Comparison of ENCODE assay signal across 14 cellular contexts in the genomic region with DNA sequence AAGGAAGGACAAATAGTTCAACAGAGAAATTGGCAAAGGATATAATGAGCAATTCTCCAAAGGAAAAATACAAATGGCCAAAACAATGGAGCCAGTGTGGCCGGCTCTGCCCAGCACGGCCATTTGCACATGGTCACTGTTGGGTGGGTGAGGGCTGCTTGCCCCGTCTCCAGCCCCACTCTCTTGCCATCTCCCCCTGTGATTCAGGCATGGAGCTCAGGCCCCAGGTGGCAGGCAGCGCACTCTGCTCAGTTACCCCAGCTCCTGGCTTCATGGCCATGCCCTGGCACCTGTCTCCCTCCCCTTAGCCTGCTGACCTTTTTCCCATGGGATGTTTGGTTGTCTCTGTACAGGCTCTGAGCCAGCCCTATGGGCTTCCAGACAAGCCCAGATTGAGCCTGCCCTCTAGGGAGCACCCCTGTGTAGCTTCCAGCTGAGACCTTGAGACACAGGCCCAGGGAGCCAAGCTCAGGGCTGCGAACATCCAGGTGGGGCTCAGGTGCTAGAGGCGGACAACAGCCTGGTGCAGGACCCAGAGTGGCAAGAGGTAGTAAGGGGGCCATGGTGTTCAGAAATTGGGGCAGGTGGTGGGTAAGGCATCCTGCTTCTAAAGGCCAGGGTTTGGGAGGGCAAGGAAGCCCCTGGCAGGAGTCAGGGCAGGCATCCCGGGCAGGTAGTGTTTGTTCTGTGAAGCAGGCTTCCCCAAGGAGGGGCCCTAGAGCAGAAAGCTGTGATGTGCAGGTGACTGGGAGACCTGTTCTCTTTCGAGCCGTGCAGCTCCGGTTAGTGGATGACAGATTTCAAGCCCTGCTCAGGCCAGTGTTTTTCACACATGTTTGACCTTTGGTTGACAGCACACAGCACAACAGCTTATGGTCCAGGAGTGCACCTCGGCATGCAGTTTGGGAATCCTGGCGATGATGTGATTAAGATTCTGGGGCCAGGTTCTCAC. TPM values are rescaled to one million over a fixed set of nuclear protein-coding genes. Genes with fewer than 3 reads are reported as not detected.
DNase-seq lines count a peak whose midpoint lies in the region; ATAC-seq and TF ChIP-seq lines count a peak whose summit lies in the region.
"Had no signal": no experiment of that assay in that cellular context is flagged by ENCODE, and none has a peak within 500 bp of the region (broad histone marks: within the 10 kb centered on the region; RNA-seq: fewer than 3 reads in every experiment).

No MANE protein-coding gene starts in this region.

- no peak overlapping the region for H3K27ac Mint-ChIP-seq in GM23338
- peak overlapping the region; percentile 66 for H3K27ac Mint-ChIP-seq in T-helper 17 cell
- H3K27ac Mint-ChIP-seq in progenitor cell of endocrine pancreas, result peak overlapping the region; percentile 57
- H3K27ac Mint-ChIP-seq in T-helper 2 cell treated with Interferon-gamma antibody and Interleukin-4, amounts not matched to agents 5 μg/mL and 100 μg/mL, for 36 hours, result no peak overlapping the region
- H3K27ac Mint-ChIP-seq: stimulated activated naive CD8-positive, alpha-beta T cell treated with anti-CD3 and anti-CD28 coated beads, Interleukin-15, amount 100 ng/mL, for 72 hours had no signal

- ATAC-seq in GM23338 (peak; percentile 27), T-helper 17 cell (no peak), HG02798 (IDR thresholded peaks at IDR 0.05; ENCODE audit: poor library complexity, unreplicated experiment) (no peak)
- ATAC-seq: stimulated activated naive CD8-positive, alpha-beta T cell treated with anti-CD3 and anti-CD28 coated beads, Interleukin-15, amount 100 ng/mL, for 72 hours had no signal

- in situ Hi-C loops in brain microvascular endothelial cell (cut with HindIII; ENCODE audit: low pct_ligation_motif_present, low sequenced_read_pairs), result no loop called here

- H4K20me1 ChIP-seq in GM23338 (replicated peaks; ENCODE audit: insufficient read depth), result no peaks in the 10 kb centered on the region

- no peaks in the 10 kb centered on the region for H3K9me3 ChIP-seq in T-helper 17 cell (ENCODE audit: control insufficient read depth, low read length, poor library complexity, severe bottlenecking)

- no peaks in the 10 kb centered on the region for H3K36me3 ChIP-seq in GM23338 (ENCODE audit: insufficient read depth)
- peaks cover 46% of the 10 kb centered on the region for H3K36me3 ChIP-seq in brain microvascular endothelial cell (replicated peaks)

- no peaks in the 10 kb centered on the region for H3K9me2 ChIP-seq in GM23338 (ENCODE audit: insufficient read depth)

- H3K4me3 ChIP-seq in GM23338 (no peak overlapping the region), brain microvascular endothelial cell (ENCODE audit: low read depth, low read length) (no peak overlapping the region)

- peaks cover 65% of the 10 kb centered on the region for H3K4me1 Mint-ChIP-seq in GM23338
- H3K4me1 Mint-ChIP-seq in T-helper 17 cell, result peaks cover 58% of the 10 kb centered on the region
- H3K4me1 Mint-ChIP-seq in progenitor cell of endocrine pancreas (ENCODE audit: low read depth), result peaks cover 46% of the 10 kb centered on the region
- H3K4me1 Mint-ChIP-seq in T-helper 2 cell treated with Interferon-gamma antibody and Interleukin-4, amounts not matched to agents 5 μg/mL and 100 μg/mL, for 36 hours (ENCODE audit: low read depth), result peaks cover 13% of the 10 kb centered on the region

- no peaks in the 10 kb centered on the region for H3K27me3 ChIP-seq in GM23338 (ENCODE audit: insufficient read depth)
- H3K27me3 ChIP-seq in brain microvascular endothelial cell (replicated peaks), result no peaks in the 10 kb centered on the region

- H3K4me3 Mint-ChIP-seq in GM23338, result no peak overlapping the region
- H3K4me3 Mint-ChIP-seq in T-helper 17 cell, result no peak overlapping the region
- H3K4me3 Mint-ChIP-seq in progenitor cell of endocrine pancreas (ENCODE audit: low read depth), result no peak overlapping the region
- H3K4me3 Mint-ChIP-seq in T-helper 2 cell treated with Interferon-gamma antibody and Interleukin-4, amounts not matched to agents 5 μg/mL and 100 μg/mL, for 36 hours, result no peak overlapping the region
- H3K4me3 Mint-ChIP-seq: stimulated activated naive CD8-positive, alpha-beta T cell treated with anti-CD3 and anti-CD28 coated beads, Interleukin-15, amount 100 ng/mL, for 72 hours had no signal

- DNase-seq in GM23338 (ENCODE audit: low spot score) (no peak), T-helper 17 cell (no peak), hypothalamus (lab: John Stamatoyannopoulos, UW) (peak in 37 of 51 donors; percentile 15 to 92 (median 67)), progenitor cell of endocrine pancreas (ENCODE audit: low spot score, unreplicated experiment) (no peak), NCI-H510A (lab: John Stamatoyannopoulos, UW) (no peak), brain microvascular endothelial cell (no peak)
- DNase-seq in T-helper 2 cell treated with Interferon-gamma antibody and Interleukin-4, amounts not matched to agents 5 μg/mL and 100 μg/mL, for 36 hours (ENCODE audit: low spot score), result no peak
- DNase-seq: activated CD4-positive, alpha-beta T cell treated with anti-CD3 and anti-CD28 coated beads, Interleukin-2, amount 50 U/mL, for 48 hours; Calu3; H7; NCI-H1436 treated with DMSO at 0.1 percent for 48 hours; stimulated activated CD4-positive, alpha-beta T cell treated with anti-CD3 and anti-CD28 coated beads, Interleukin-4, amount 100 ng/mL, for 4 hours; stimulated activated naive CD8-positive, alpha-beta T cell treated with anti-CD3 and anti-CD28 coated beads, Interleukin-15, amount 100 ng/mL, for 72 hours had no signal

- H3K27me3 Mint-ChIP-seq in GM23338 (ENCODE audit: insufficient read depth, low read depth, poor library complexity) (peaks cover 14% of the 10 kb centered on the region), T-helper 17 cell (no peaks in the 10 kb centered on the region), progenitor cell of endocrine pancreas (no peaks in the 10 kb centered on the region)
- no peaks in the 10 kb centered on the region for H3K27me3 Mint-ChIP-seq in T-helper 2 cell treated with Interferon-gamma antibody and Interleukin-4, amounts not matched to agents 5 μg/mL and 100 μg/mL, for 36 hours (ENCODE audit: low read depth)
- H3K27me3 Mint-ChIP-seq: stimulated activated naive CD8-positive, alpha-beta T cell treated with anti-CD3 and anti-CD28 coated beads, Interleukin-15, amount 100 ng/mL, for 72 hours had no signal

- no peaks in the 10 kb centered on the region for H3K9me3 Mint-ChIP-seq in GM23338
- H3K9me3 Mint-ChIP-seq in progenitor cell of endocrine pancreas (ENCODE audit: low read depth), result peaks cover 12% of the 10 kb centered on the region
- no peaks in the 10 kb centered on the region for H3K9me3 Mint-ChIP-seq in T-helper 2 cell treated with Interferon-gamma antibody and Interleukin-4, amounts not matched to agents 5 μg/mL and 100 μg/mL, for 36 hours
- H3K9me3 Mint-ChIP-seq: stimulated activated naive CD8-positive, alpha-beta T cell treated with anti-CD3 and anti-CD28 coated beads, Interleukin-15, amount 100 ng/mL, for 72 hours had no signal

- TF ChIP-seq CTCF in GM23338 (conservative IDR thresholded peaks at IDR 0.05; ENCODE audit: low read depth in 2 of 2), result no peak; a peak in 1 of 4 replicates
- no peak for TF ChIP-seq CTCF in progenitor cell of endocrine pancreas (IDR thresholded peaks at IDR 0.05; ENCODE audit: unreplicated experiment)
- no peak for TF ChIP-seq CTCF in brain microvascular endothelial cell (IDR thresholded peaks at IDR 0.05; ENCODE audit: low read depth, low read length, missing control alignments)

- no peak overlapping the region for H2AFZ ChIP-seq in GM23338

- no peak overlapping the region for H3K27ac ChIP-seq in GM23338 (ENCODE audit: low read depth)
- no peak overlapping the region for H3K27ac ChIP-seq in brain microvascular endothelial cell

- H3K4me1 ChIP-seq in GM23338 (ENCODE audit: insufficient read depth), result peaks cover 20% of the 10 kb centered on the region

- H3K4me2 ChIP-seq in GM23338, result no peak overlapping the region

- no peaks in the 10 kb centered on the region for H3F3A ChIP-seq in GM23338 (replicated peaks; ENCODE audit: low read depth)

- peaks cover 5% of the 10 kb centered on the region for H3K36me3 Mint-ChIP-seq in GM23338 (ENCODE audit: low read depth)
- H3K36me3 Mint-ChIP-seq in T-helper 17 cell (ENCODE audit: low read depth), result peaks cover 10% of the 10 kb centered on the region
- peaks cover 11% of the 10 kb centered on the region for H3K36me3 Mint-ChIP-seq in progenitor cell of endocrine pancreas (ENCODE audit: insufficient read depth)
- no peaks in the 10 kb centered on the region for H3K36me3 Mint-ChIP-seq in T-helper 2 cell treated with Interferon-gamma antibody and Interleukin-4, amounts not matched to agents 5 μg/mL and 100 μg/mL, for 36 hours (ENCODE audit: low read depth)

- H3K79me2 ChIP-seq in GM23338 (replicated peaks; ENCODE audit: insufficient read depth), result peaks cover 7% of the 10 kb centered on the region

TF ChIP-seq in GM23338, 12 proteins besides CTCF, POLR2A, EP300 and RAD21 (continues in another document):
- no peak for TF ChIP-seq JUNB (IDR thresholded peaks at IDR 0.05; ENCODE audit: unreplicated experiment)

RNA-seq across cellular contexts. Expression of a gene that starts 17.7 kb away (rescaled TPM):
- 5.6 and 8.4 TPM in 2 replicates for total RNA-seq in GM23338 (2014; rRNA removed; shearing (Covaris generic))
- polyA plus RNA-seq in GM23338 (2016; fragmentation: Nextera tagmentation; extraction: Ambion mirVana), result 2.5 and 2.8 TPM in 2 replicates
- 10 to 100 TPM; 43.6 to 45.0 TPM for total RNA-seq in T-helper 17 cell
- total RNA-seq in progenitor cell of endocrine pancreas, result 18.9 and 22.2 TPM in 2 replicates

Comparison
In these comparisons a context has a peak if more than half of its experiments do, and no peak if none do; other contexts are left out.
1. DNase-seq: peak in hypothalamus (37 of 51); none in GM23338 (single experiment), T-helper 17 cell (0 of 3), progenitor cell of endocrine pancreas (single experiment), NCI-H510A (single experiment), T-helper 2 cell treated with Interferon-gamma antibody and Interleukin-4, amounts not matched to agents 5 μg/mL and 100 μg/mL, for 36 hours (single experiment) and brain microvascular endothelial cell (single experiment).
2. H3K27ac Mint-ChIP-seq: peak in T-helper 17 cell (single experiment) and progenitor cell of endocrine pancreas (single experiment); none in GM23338 (single experiment) and T-helper 2 cell treated with Interferon-gamma antibody and Interleukin-4, amounts not matched to agents 5 μg/mL and 100 μg/mL, for 36 hours (single experiment).